In the genomic region with DNA sequence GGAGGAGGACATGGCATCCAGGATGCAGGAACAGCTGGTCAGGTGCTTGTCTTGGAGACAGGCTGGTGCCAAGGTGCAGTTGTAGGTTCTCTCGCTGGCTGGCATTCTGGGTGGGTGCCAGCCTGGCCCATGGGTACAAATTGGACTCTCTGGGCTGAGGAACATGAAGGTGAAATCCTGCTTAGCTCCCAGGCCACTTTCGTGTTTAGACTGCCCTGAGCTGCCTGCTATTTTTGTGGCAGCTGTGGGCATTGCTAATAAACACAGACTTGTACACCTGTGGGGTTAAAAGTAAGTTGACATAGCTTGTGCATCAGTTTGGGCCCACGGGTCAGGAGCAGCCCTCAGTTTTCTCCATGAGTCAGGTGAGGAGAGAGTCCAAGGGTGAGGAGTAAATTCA, we compare ENCODE assay signal across 32 cellular contexts.
"Had no signal": no experiment of that assay in that cellular context is flagged by ENCODE, and none has a peak within 500 bp of the region (broad histone marks: within the 10 kb centered on the region; RNA-seq: fewer than 3 reads in every experiment).

No MANE protein-coding gene starts in this region.

- H3K4me1 ChIP-seq: adrenal gland, ascending aorta, body of pancreas, breast epithelium had no signal

- H3K36me3 ChIP-seq: adrenal gland, ascending aorta, brain microvascular endothelial cell, breast epithelium, cardiac muscle cell had no signal

- H3K27me3 ChIP-seq: ascending aorta, body of pancreas, brain microvascular endothelial cell, cardiac muscle cell had no signal

- H3K27ac ChIP-seq: adrenal gland, ascending aorta, body of pancreas, brain microvascular endothelial cell, breast epithelium, cardiac muscle cell had no signal

- DNase-seq: activated effector memory CD4-positive, alpha-beta T cell treated with anti-CD3 and anti-CD28 coated beads, Interleukin-2, amount 50 U/mL, for 16 hours; activated effector memory CD4-positive, alpha-beta T cell treated with Interleukin-2 at 50 U/mL for 16 hours; activated gamma-delta T cell; activated gamma-delta T cell treated with Interleukin-2 at 50 U/mL for 16 hours; activated naive CD4-positive, alpha-beta T cell; activated naive CD4-positive, alpha-beta T cell treated with anti-CD3 and anti-CD28 coated beads for 36 hours; activated naive CD4-positive, alpha-beta T cell treated with anti-CD3 and anti-CD28 coated beads, Interleukin-2, amount 10 ng/mL, durations not matched to agents 7 days and 5 days; activated naive CD4-positive, alpha-beta T cell treated with anti-CD3 and anti-CD28 coated beads, Interleukin-2, amount 50 U/mL, for 16 hours; activated naive CD4-positive, alpha-beta T cell treated with Interleukin-2 at 50 U/mL for 16 hours; activated naive CD8-positive, alpha-beta T cell treated with anti-CD3 and anti-CD28 coated beads for 36 hours; activated naive CD8-positive, alpha-beta T cell treated with anti-CD3 and anti-CD28 coated beads, Interleukin-2, amount 10 ng/mL, durations not matched to agents 7 days and 5 days; activated naive CD8-positive, alpha-beta T cell treated with anti-CD3 and anti-CD28 coated beads, Interleukin-2, amount 50 U/mL, for 24 hours; activated T-cell treated with anti-CD3 and anti-CD28 coated beads, Interleukin-2, amount 50 U/mL, for 1 hour; activated T-cell treated with anti-CD3 and anti-CD28 coated beads, Interleukin-2, amount 50 U/mL, for 24 hours; activated T-cell treated with anti-CD3 and anti-CD28 coated beads, Interleukin-2, amount 50 U/mL, for 4 hours; activated T-cell treated with anti-CD3 and anti-CD28 coated beads, Interleukin-2, amount 50 U/mL, for 48 hours; activated T-cell treated with anti-CD3 and anti-CD28 coated beads, Interleukin-2, amount 50 U/mL, for 72 hours; adrenal gland; amniotic stem cell; amygdala; anterior cingulate cortex; aorta; body of pancreas; brain microvascular endothelial cell; caudate nucleus; central memory CD4-positive, alpha-beta T cell; cerebellar nuclear complex had no signal

- H3K4me3 ChIP-seq: adrenal gland, ascending aorta, body of pancreas, breast epithelium, cardiac muscle cell had no signal

- ATAC-seq: activated naive CD4-positive, alpha-beta T cell treated with anti-CD3 and anti-CD28 coated beads, Interleukin-2, amount 50 U/mL, for 72 hours; activated naive CD8-positive, alpha-beta T cell treated with anti-CD3 and anti-CD28 coated beads, Interleukin-2, amount 50 U/mL, for 24 hours; activated T-cell treated with anti-CD3 and anti-CD28 coated beads, Interleukin-2, amount 50 U/mL, for 4 hours; activated T-cell treated with anti-CD3 and anti-CD28 coated beads, Interleukin-2, amount 50 U/mL, for 72 hours; activated T-helper 17 cell treated with anti-CD3 and anti-CD28 coated beads, Interleukin-2, amount 50 U/mL, for 72 hours; body of pancreas had no signal

- H3K9me3 ChIP-seq: adrenal gland, ascending aorta, body of pancreas had no signal
